In the genomic region with DNA sequence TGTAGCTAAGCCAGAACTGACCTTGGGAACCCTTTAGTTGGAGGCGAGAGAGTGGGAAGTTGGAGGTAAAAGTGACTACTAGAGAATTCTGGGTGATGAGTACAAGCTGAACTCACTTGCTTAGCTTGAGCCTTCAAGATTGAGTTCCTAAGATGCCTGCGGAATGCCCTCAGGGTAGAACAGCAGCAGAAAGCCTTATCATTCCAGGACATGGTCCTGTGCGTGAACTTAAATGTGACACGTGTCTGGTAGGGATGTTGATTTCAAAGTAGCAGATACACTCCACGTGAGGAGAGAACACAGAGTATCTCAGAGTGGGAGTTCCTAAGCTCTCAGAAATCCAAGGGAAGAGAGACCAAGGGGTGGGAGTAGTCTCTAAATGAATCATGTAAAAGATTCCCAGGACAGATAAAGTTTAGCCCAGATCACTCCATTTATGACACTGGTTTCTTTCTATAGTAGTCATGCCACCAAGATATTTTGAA, we compare ENCODE assay signal across 13 cellular contexts.
DNase-seq lines count a peak whose midpoint lies in the region; ATAC-seq lines count a peak whose summit lies in the region.
"Had no signal": no experiment of that assay in that cellular context is flagged by ENCODE, and none has a peak within 500 bp of the region (broad histone marks: within the 10 kb centered on the region; RNA-seq: fewer than 3 reads in every experiment).

No MANE protein-coding gene starts in this region.

- peaks cover 0 to 21% (median 7%) of the 10 kb centered on the region in 11 experiments; a peak in 10 of 22 replicates for H3K9me3 ChIP-seq in BLaER1 treated with 17β-estradiol and CSF1 and Interleukin-3, amounts not matched to agents 10 nM and 100 nM (replicated peaks in 1 of 11)
- H3K9me3 ChIP-seq in adipocyte (ENCODE audit: control insufficient read depth, low read length): no peaks in the 10 kb centered on the region
- no peaks in the 10 kb centered on the region for H3K9me3 ChIP-seq in mucosa of stomach (ENCODE audit: control insufficient read depth, low read length)
- H3K9me3 ChIP-seq: neutrophil had no signal

- no peak overlapping the region for H3K27ac ChIP-seq in BLaER1 treated with 17β-estradiol and CSF1 and Interleukin-3, amounts not matched to agents 10 nM and 100 nM
- H3K27ac ChIP-seq: neutrophil had no signal

- H3K4me3 ChIP-seq in BLaER1 treated with 17β-estradiol and CSF1 and Interleukin-3, amounts not matched to agents 10 nM and 100 nM: peak overlapping the region in 1 of 10 experiments; percentile 23; a peak in 2 of 20 replicates
- no peak overlapping the region for H3K4me3 ChIP-seq in adipocyte (ENCODE audit: low read length)
- no peak overlapping the region for H3K4me3 ChIP-seq in mucosa of stomach (ENCODE audit: low read length)
- H3K4me3 ChIP-seq: lung had no signal

- H3K27me3 ChIP-seq in BLaER1 treated with 17β-estradiol and CSF1 and Interleukin-3, amounts not matched to agents 10 nM and 100 nM: no peaks in the 10 kb centered on the region
- H3K27me3 ChIP-seq in adipocyte (replicated peaks; ENCODE audit: control insufficient read depth, insufficient read depth, low read length) (no peaks in the 10 kb centered on the region), mucosa of stomach (ENCODE audit: control insufficient read depth, insufficient read depth, low read length) (no peaks in the 10 kb centered on the region)
- H3K27me3 ChIP-seq: neutrophil had no signal

- DNase-seq in adipocyte (ENCODE audit: low read depth) (peak; percentile 5), KBM-7 (no peak), middle frontal gyrus (ENCODE audit: extremely low spot score, low spot score) (no peak), GM03348 (ENCODE audit: low spot score) (no peak), NCI-H526 treated with DMSO at 0.1 percent for 48 hours (lab: John Stamatoyannopoulos, UW) (no peak)
- DNase-seq: activated CD4-positive, alpha-beta memory T cell treated with anti-CD3 and anti-CD28 coated beads, Interleukin-2, amount 10 ng/mL, durations not matched to agents 7 days and 5 days; NK-92 treated with Interleukin-12 subunit alpha and Interleukin-12 subunit beta, amount 100 ng/mL, for 24 hours had no signal

- H4K20me1 ChIP-seq in BLaER1 treated with 17β-estradiol and CSF1 and Interleukin-3, amounts not matched to agents 10 nM and 100 nM: no peaks in the 10 kb centered on the region

- no peak overlapping the region for H3K9ac ChIP-seq in BLaER1 treated with 17β-estradiol and CSF1 and Interleukin-3, amounts not matched to agents 10 nM and 100 nM
- no peak overlapping the region for H3K9ac ChIP-seq in adipocyte (ENCODE audit: low read length)
- H3K9ac ChIP-seq in mucosa of stomach (ENCODE audit: low read length): peak overlapping the region; percentile 58

- H3K36me3 ChIP-seq in BLaER1 treated with 17β-estradiol and CSF1 and Interleukin-3, amounts not matched to agents 10 nM and 100 nM: no peaks in the 10 kb centered on the region
- H3K36me3 ChIP-seq in adipocyte (ENCODE audit: control insufficient read depth, insufficient read depth, low read length, severe bottlenecking): no peaks in the 10 kb centered on the region
- H3K36me3 ChIP-seq in mucosa of stomach (ENCODE audit: control insufficient read depth, insufficient read depth, low read length): peaks cover 6% of the 10 kb centered on the region
- H3K36me3 ChIP-seq: neutrophil had no signal

- H3K4me1 ChIP-seq in BLaER1 treated with 17β-estradiol and CSF1 and Interleukin-3, amounts not matched to agents 10 nM and 100 nM: peaks cover 10 to 15% (median 11%) of the 10 kb centered on the region in 10 experiments; a peak in 18 of 20 replicates
- no peaks in the 10 kb centered on the region for H3K4me1 ChIP-seq in adipocyte (ENCODE audit: control insufficient read depth, insufficient read depth, low read length)
- peaks cover 57% of the 10 kb centered on the region for H3K4me1 ChIP-seq in mucosa of stomach (ENCODE audit: control insufficient read depth, insufficient read depth, low read length)

- ATAC-seq in HG02938 (IDR thresholded peaks at IDR 0.05; ENCODE audit: unreplicated experiment): peak; percentile 2
- ATAC-seq: activated T-helper 17 cell treated with anti-CD3 and anti-CD28 coated beads, Interleukin-2, amount 50 U/mL, for 72 hours had no signal

- peak overlapping the region; percentile 15 to 77 (median 49); a peak in 20 of 22 replicates for H3K4me2 ChIP-seq in BLaER1 treated with 17β-estradiol and CSF1 and Interleukin-3, amounts not matched to agents 10 nM and 100 nM

- in situ Hi-C loops in KBM-7 (cut with MboI; ENCODE audit: low pct_unique_long_range_greater_than_20kb, low sequenced_read_pairs): no loop called here
